ENCODE assay signal across 20 cellular contexts in the genomic region with DNA sequence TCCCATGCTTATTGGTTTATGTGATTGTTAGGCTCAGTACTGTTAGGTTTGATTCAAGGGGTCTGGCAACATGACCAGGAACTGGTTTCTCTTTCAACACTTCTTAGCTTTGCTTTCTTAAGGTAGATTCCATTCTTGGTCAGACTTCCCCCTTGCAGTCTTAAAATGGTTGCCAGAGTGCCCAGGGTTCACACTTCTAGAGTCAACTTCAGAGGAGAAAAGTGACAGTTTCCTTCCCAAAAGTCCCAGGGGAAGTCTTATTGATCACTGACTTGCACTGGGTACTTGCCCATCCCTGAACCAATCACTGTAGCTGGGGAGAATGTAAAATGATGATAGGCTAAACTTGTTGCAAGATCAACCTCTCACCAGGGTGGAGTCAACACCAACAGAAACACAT. TPM values are rescaled to one million over a fixed set of nuclear protein-coding genes. Genes with fewer than 3 reads are reported as not detected.
DNase-seq lines count a peak whose midpoint lies in the region; ATAC-seq lines count a peak whose summit lies in the region.
"Had no signal": no experiment of that assay in that cellular context is flagged by ENCODE, and none has a peak within 500 bp of the region (broad histone marks: within the 10 kb centered on the region; RNA-seq: fewer than 3 reads in every experiment).

No MANE protein-coding gene starts in this region.

- H3K4me3 Mint-ChIP-seq in activated naive CD4-positive, alpha-beta T cell treated with anti-CD3 and anti-CD28 coated beads for 36 hours = no peak overlapping the region
- H3K4me3 Mint-ChIP-seq in stimulated activated naive CD8-positive, alpha-beta T cell treated with anti-CD3 and anti-CD28 coated beads, Interleukin-15, amount 100 ng/mL, for 72 hours = no peak overlapping the region
- no peak overlapping the region for H3K4me3 Mint-ChIP-seq in activated CD8-positive, alpha-beta memory T cell treated with anti-CD3 and anti-CD28 coated beads, Interleukin-2, amount 10 ng/mL, durations not matched to agents 7 days and 5 days
- H3K4me3 Mint-ChIP-seq: CD14-positive monocyte; naive thymus-derived CD4-positive, alpha-beta T cell had no signal

- ATAC-seq in GM19468 (IDR thresholded peaks at IDR 0.05; ENCODE audit: extremely low read depth, unreplicated experiment) (peak; percentile 24), HG02973 (IDR thresholded peaks at IDR 0.05; ENCODE audit: unreplicated experiment) (peak; percentile 50)
- peak; percentile 86 for ATAC-seq in stimulated activated naive CD8-positive, alpha-beta T cell treated with anti-CD3 and anti-CD28 coated beads, Interleukin-15, amount 100 ng/mL, for 72 hours
- ATAC-seq in activated CD8-positive, alpha-beta memory T cell treated with anti-CD3 and anti-CD28 coated beads, Interleukin-2, amount 10 ng/mL, durations not matched to agents 7 days and 5 days = no peak
- ATAC-seq: A549; naive thymus-derived CD4-positive, alpha-beta T cell; Panc1 had no signal

- DNase-seq in activated naive CD4-positive, alpha-beta T cell treated with anti-CD3 and anti-CD28 coated beads for 36 hours = peak; percentile 22
- DNase-seq in activated naive CD4-positive, alpha-beta T cell treated with anti-CD3 and anti-CD28 coated beads, Interleukin-2, amount 50 U/mL, for 16 hours = no peak
- DNase-seq in stimulated activated naive CD8-positive, alpha-beta T cell treated with anti-CD3 and anti-CD28 coated beads, Interleukin-15, amount 100 ng/mL, for 72 hours = peak in 1 of 2 donors; percentile 19
- DNase-seq in NOMO-1 treated with dmso at 0.1 percent for 144 hours (lab: John Stamatoyannopoulos, UW; ENCODE audit: unreplicated experiment) = no peak
- no peak for DNase-seq in activated CD8-positive, alpha-beta memory T cell treated with anti-CD3 and anti-CD28 coated beads, Interleukin-2, amount 10 ng/mL, durations not matched to agents 7 days and 5 days
- DNase-seq in D341Med (ENCODE audit: low spot score) = no peak
- DNase-seq: DMS153; effector CD4-positive, alpha-beta T cell; GM23248; KBM-7; naive thymus-derived CD4-positive, alpha-beta T cell; NCI-H1048; NCI-H774; SK-N-SH; upper lobe of left lung had no signal

- H3K36me3 Mint-ChIP-seq in activated naive CD4-positive, alpha-beta T cell treated with anti-CD3 and anti-CD28 coated beads for 36 hours (ENCODE audit: low read depth) = no peaks in the 10 kb centered on the region
- peaks cover 6% of the 10 kb centered on the region for H3K36me3 Mint-ChIP-seq in activated CD8-positive, alpha-beta memory T cell treated with anti-CD3 and anti-CD28 coated beads, Interleukin-2, amount 10 ng/mL, durations not matched to agents 7 days and 5 days
- H3K36me3 Mint-ChIP-seq: naive thymus-derived CD4-positive, alpha-beta T cell had no signal

- no peaks in the 10 kb centered on the region for H3K9me3 Mint-ChIP-seq in activated naive CD4-positive, alpha-beta T cell treated with anti-CD3 and anti-CD28 coated beads for 36 hours
- peaks cover 0 to 4% of the 10 kb centered on the region in 2 donors for H3K9me3 Mint-ChIP-seq in stimulated activated naive CD8-positive, alpha-beta T cell treated with anti-CD3 and anti-CD28 coated beads, Interleukin-15, amount 100 ng/mL, for 72 hours
- H3K9me3 Mint-ChIP-seq in activated CD8-positive, alpha-beta memory T cell treated with anti-CD3 and anti-CD28 coated beads, Interleukin-2, amount 10 ng/mL, durations not matched to agents 7 days and 5 days (ENCODE audit: low read depth) = no peaks in the 10 kb centered on the region
- H3K9me3 Mint-ChIP-seq: CD14-positive monocyte had no signal

- H3K27me3 Mint-ChIP-seq in activated naive CD4-positive, alpha-beta T cell treated with anti-CD3 and anti-CD28 coated beads for 36 hours (ENCODE audit: low read depth) = peaks cover 12% of the 10 kb centered on the region
- peaks cover 12% of the 10 kb centered on the region for H3K27me3 Mint-ChIP-seq in stimulated activated naive CD8-positive, alpha-beta T cell treated with anti-CD3 and anti-CD28 coated beads, Interleukin-15, amount 100 ng/mL, for 72 hours
- peaks cover 12% of the 10 kb centered on the region for H3K27me3 Mint-ChIP-seq in activated CD8-positive, alpha-beta memory T cell treated with anti-CD3 and anti-CD28 coated beads, Interleukin-2, amount 10 ng/mL, durations not matched to agents 7 days and 5 days

- CTCF ChIA-PET in activated naive CD4-positive, alpha-beta T cell treated with anti-CD3 and anti-CD28 coated beads for 36 hours (lab: Charles Lee) = interaction anchor here (1.2 kb wide), 1 partner anchor 114 kb away, joined by 4 read pairs; no protein-coding TSS in a partner anchor
- CTCF ChIA-PET in activated CD8-positive, alpha-beta memory T cell treated with anti-CD3 and anti-CD28 coated beads, Interleukin-2, amount 10 ng/mL, durations not matched to agents 7 days and 5 days (lab: Charles Lee) = no interaction called here

- intact Hi-C loops in activated naive CD4-positive, alpha-beta T cell treated with anti-CD3 and anti-CD28 coated beads for 36 hours (cut with micrococcal nuclease) = no loop called here

- H3K4me1 Mint-ChIP-seq in activated naive CD4-positive, alpha-beta T cell treated with anti-CD3 and anti-CD28 coated beads for 36 hours (ENCODE audit: low read depth) = peaks cover 5% of the 10 kb centered on the region
- peaks cover 5% of the 10 kb centered on the region for H3K4me1 Mint-ChIP-seq in stimulated activated naive CD8-positive, alpha-beta T cell treated with anti-CD3 and anti-CD28 coated beads, Interleukin-15, amount 100 ng/mL, for 72 hours
- H3K4me1 Mint-ChIP-seq in activated CD8-positive, alpha-beta memory T cell treated with anti-CD3 and anti-CD28 coated beads, Interleukin-2, amount 10 ng/mL, durations not matched to agents 7 days and 5 days = peaks cover 14% of the 10 kb centered on the region
- H3K4me1 Mint-ChIP-seq: CD14-positive monocyte had no signal

- peak overlapping the region; percentile 17 for H3K27ac Mint-ChIP-seq in activated naive CD4-positive, alpha-beta T cell treated with anti-CD3 and anti-CD28 coated beads for 36 hours
- H3K27ac Mint-ChIP-seq in stimulated activated naive CD8-positive, alpha-beta T cell treated with anti-CD3 and anti-CD28 coated beads, Interleukin-15, amount 100 ng/mL, for 72 hours = peak overlapping the region in 1 of 2 donors; percentile 70
- no peak overlapping the region for H3K27ac Mint-ChIP-seq in activated CD8-positive, alpha-beta memory T cell treated with anti-CD3 and anti-CD28 coated beads, Interleukin-2, amount 10 ng/mL, durations not matched to agents 7 days and 5 days
- H3K27ac Mint-ChIP-seq: naive thymus-derived CD4-positive, alpha-beta T cell had no signal

RNA-seq across cellular contexts. Expression of gene MGLL, which starts 14.1 kb away (rescaled TPM):
- total RNA-seq in activated naive CD4-positive, alpha-beta T cell treated with anti-CD3 and anti-CD28 coated beads for 36 hours = under 1 TPM; 0.14 to 0.25 TPM
- 1 to 10 TPM; 3.4 to 5.0 TPM for total RNA-seq in activated CD8-positive, alpha-beta memory T cell treated with anti-CD3 and anti-CD28 coated beads, Interleukin-2, amount 10 ng/mL, durations not matched to agents 7 days and 5 days
